ENCODE assay signal across 2 cellular contexts in genomic region chr12:52331833-52332232, GRCh38.
A peak's percentile ranks its signal among the peaks of the same experiment; 100 is the strongest.
TF ChIP-seq lines count a peak whose summit lies in the region.

No MANE protein-coding gene starts in this region.

TF ChIP-seq in liver, 16 proteins besides CTCF, POLR2A, EP300 and RAD21:
- no peak for TF ChIP-seq JUND (IDR thresholded peaks at IDR 0.05)
- TF ChIP-seq EGR1 (IDR thresholded peaks at IDR 0.05; ENCODE audit: low read depth in 2 of 2) = no peak
- TF ChIP-seq, protein P1, sequence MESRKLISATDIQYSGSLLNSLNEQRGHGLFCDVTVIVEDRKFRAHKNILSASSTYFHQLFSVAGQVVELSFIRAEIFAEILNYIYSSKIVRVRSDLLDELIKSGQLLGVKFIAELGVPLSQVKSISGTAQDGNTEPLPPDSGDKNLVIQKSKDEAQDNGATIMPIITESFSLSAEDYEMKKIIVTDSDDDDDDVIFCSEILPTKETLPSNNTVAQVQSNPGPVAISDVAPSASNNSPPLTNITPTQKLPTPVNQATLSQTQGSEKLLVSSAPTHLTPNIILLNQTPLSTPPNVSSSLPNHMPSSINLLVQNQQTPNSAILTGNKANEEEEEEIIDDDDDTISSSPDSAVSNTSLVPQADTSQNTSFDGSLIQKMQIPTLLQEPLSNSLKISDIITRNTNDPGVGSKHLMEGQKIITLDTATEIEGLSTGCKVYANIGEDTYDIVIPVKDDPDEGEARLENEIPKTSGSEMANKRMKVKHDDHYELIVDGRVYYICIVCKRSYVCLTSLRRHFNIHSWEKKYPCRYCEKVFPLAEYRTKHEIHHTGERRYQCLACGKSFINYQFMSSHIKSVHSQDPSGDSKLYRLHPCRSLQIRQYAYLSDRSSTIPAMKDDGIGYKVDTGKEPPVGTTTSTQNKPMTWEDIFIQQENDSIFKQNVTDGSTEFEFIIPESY (IDR thresholded peaks at IDR 0.05) = no peak
- no peak for TF ChIP-seq GABPA (IDR thresholded peaks at IDR 0.05 in 1 of 2, conservative IDR thresholded peaks at IDR 0.05 in 1 of 2)
- no peak for TF ChIP-seq REST (IDR thresholded peaks at IDR 0.05)
- TF ChIP-seq SP1 (IDR thresholded peaks at IDR 0.05) = peak; percentile 52
- peak; percentile 16 to 61 for TF ChIP-seq RXRA (IDR thresholded peaks at IDR 0.05)
- TF ChIP-seq TAF1 (conservative IDR thresholded peaks at IDR 0.05) = no peak
- no peak for TF ChIP-seq MAX (IDR thresholded peaks at IDR 0.05)
- TF ChIP-seq HNF4A (conservative IDR thresholded peaks at IDR 0.05) = peak; percentile 72 to 76
- no peak for TF ChIP-seq YY1 (IDR thresholded peaks at IDR 0.05)
- no peak for TF ChIP-seq FOXA2 (IDR thresholded peaks at IDR 0.05)
- TF ChIP-seq, protein P2, sequence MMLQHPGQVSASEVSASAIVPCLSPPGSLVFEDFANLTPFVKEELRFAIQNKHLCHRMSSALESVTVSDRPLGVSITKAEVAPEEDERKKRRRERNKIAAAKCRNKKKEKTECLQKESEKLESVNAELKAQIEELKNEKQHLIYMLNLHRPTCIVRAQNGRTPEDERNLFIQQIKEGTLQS (IDR thresholded peaks at IDR 0.05) = no peak
- peak; percentile 23 for TF ChIP-seq HNF4G (IDR thresholded peaks at IDR 0.05)
- no peak for TF ChIP-seq FOXA1 (IDR thresholded peaks at IDR 0.05)
- no peak for TF ChIP-seq NR2F2 (IDR thresholded peaks at IDR 0.05)

TF ChIP-seq in HepG2, 621 proteins besides CTCF, POLR2A, EP300 and RAD21:
- TF ChIP-seq AKAP8 (CRISPR knock-in tag; IDR thresholded peaks at IDR 0.05) (no peak), ZNF253 (CRISPR knock-in tag; IDR thresholded peaks at IDR 0.05; ENCODE audit: borderline replicate concordance) (no peak), NR2F6 (IDR thresholded peaks at IDR 0.05) (no peak), NR2F6 (CRISPR knock-in tag; IDR thresholded peaks at IDR 0.05) (no peak), POLR2AphosphoS2 (IDR thresholded peaks at IDR 0.05; ENCODE audit: low read depth, low read length) (no peak), ZNF598 (CRISPR knock-in tag; IDR thresholded peaks at IDR 0.05; ENCODE audit: borderline replicate concordance) (no peak), MZF1 (CRISPR knock-in tag; IDR thresholded peaks at IDR 0.05; ENCODE audit: borderline replicate concordance) (no peak), TAF1 (CRISPR knock-in tag; IDR thresholded peaks at IDR 0.05) (no peak), DNMT3B (CRISPR knock-in tag; conservative IDR thresholded peaks at IDR 0.05) (no peak), PBX3 (CRISPR knock-in tag; IDR thresholded peaks at IDR 0.05; ENCODE audit: borderline replicate concordance) (no peak), ZNF496 (CRISPR knock-in tag; IDR thresholded peaks at IDR 0.05; ENCODE audit: insufficient replicate concordance) (no peak), ZNF749 (CRISPR knock-in tag; IDR thresholded peaks at IDR 0.05; ENCODE audit: borderline replicate concordance) (no peak), ZNF773 (CRISPR knock-in tag; IDR thresholded peaks at IDR 0.05; ENCODE audit: borderline replicate concordance) (no peak), ZNF644 (CRISPR knock-in tag; IDR thresholded peaks at IDR 0.05; ENCODE audit: low read depth) (no peak)
- TF ChIP-seq, protein P3, sequence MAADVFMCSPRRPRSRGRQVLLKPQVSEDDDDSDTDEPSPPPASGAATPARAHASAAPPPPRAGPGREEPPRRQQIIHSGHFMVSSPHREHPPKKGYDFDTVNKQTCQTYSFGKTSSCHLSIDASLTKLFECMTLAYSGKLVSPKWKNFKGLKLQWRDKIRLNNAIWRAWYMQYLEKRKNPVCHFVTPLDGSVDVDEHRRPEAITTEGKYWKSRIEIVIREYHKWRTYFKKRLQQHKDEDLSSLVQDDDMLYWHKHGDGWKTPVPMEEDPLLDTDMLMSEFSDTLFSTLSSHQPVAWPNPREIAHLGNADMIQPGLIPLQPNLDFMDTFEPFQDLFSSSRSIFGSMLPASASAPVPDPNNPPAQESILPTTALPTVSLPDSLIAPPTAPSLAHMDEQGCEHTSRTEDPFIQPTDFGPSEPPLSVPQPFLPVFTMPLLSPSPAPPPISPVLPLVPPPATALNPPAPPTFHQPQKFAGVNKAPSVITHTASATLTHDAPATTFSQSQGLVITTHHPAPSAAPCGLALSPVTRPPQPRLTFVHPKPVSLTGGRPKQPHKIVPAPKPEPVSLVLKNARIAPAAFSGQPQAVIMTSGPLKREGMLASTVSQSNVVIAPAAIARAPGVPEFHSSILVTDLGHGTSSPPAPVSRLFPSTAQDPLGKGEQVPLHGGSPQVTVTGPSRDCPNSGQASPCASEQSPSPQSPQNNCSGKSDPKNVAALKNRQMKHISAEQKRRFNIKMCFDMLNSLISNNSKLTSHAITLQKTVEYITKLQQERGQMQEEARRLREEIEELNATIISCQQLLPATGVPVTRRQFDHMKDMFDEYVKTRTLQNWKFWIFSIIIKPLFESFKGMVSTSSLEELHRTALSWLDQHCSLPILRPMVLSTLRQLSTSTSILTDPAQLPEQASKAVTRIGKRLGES (CRISPR knock-in tag; IDR thresholded peaks at IDR 0.05; ENCODE audit: borderline replicate concordance) = no peak
